12 cellular contexts compared by ENCODE assay signal in genomic region chr17:28500712-28501379, GRCh38. TPM values are rescaled to one million over a fixed set of nuclear protein-coding genes. Genes with fewer than 3 reads are reported as not detected.
A peak's percentile ranks its signal among the peaks of the same experiment; 100 is the strongest.
DNase-seq lines count a peak whose midpoint lies in the region; ATAC-seq, FAIRE-seq and TF ChIP-seq lines count a peak whose summit lies in the region.
"Had no signal": no experiment of that assay in that cellular context is flagged by ENCODE, and none has a peak within 500 bp of the region (broad histone marks: within the 10 kb centered on the region; RNA-seq: fewer than 3 reads in every experiment).

No MANE protein-coding gene starts in this region.

- H3K23me2 ChIP-seq in H1 (ENCODE audit: low read depth, low read length), result no peaks in the 10 kb centered on the region

- no peak for TF ChIP-seq RAD21 in H1 (IDR thresholded peaks at IDR 0.05 in 1 of 2, conservative IDR thresholded peaks at IDR 0.05 in 1 of 2; ENCODE audit: low read depth in 2 of 2, low read length in 2 of 2)

- WGBS in H1 (ENCODE audit: extremely low coverage in 1 of 2, insufficient coverage in 1 of 2, insufficient read length in 1 of 2, insufficient replicate concordance in 2 of 2, low coverage in 1 of 2, low lambda C conversion rate in 2 of 2, missing lambda C conversion rate in 1 of 2), 2 experiments, result 76% methylated on average over 13 of the region's 13 CpGs; no CpG with 5 or more reads in 1 of the 2 experiments
- 80% methylated on average over 12 of the region's 13 CpGs for WGBS in smooth muscle cell (ENCODE audit: low lambda C conversion rate)

- H3K36me3 ChIP-seq in GM06990 (ENCODE audit: control insufficient read depth, insufficient read depth, low read length), result no peaks in the 10 kb centered on the region
- H3K36me3 ChIP-seq in H1 (ENCODE audit: control insufficient read depth in 2 of 4, insufficient read depth in 4 of 4, low read length in 3 of 4), result no peaks in the 10 kb centered on the region
- no peaks in the 10 kb centered on the region for H3K36me3 ChIP-seq in smooth muscle cell (ENCODE audit: low read depth)
- H3K36me3 ChIP-seq: prostate gland had no signal

- H4K5ac ChIP-seq in H1 (ENCODE audit: insufficient read length, low read depth, low read length), result peak overlapping the region; percentile 15

- peak; percentile 84 for DNase-seq in GM06990 (ENCODE audit: extremely low read depth, insufficient read length)
- no peak for DNase-seq in H1 (ENCODE audit: low read depth in 1 of 2, low spot score in 2 of 2)
- DNase-seq in middle frontal gyrus (ENCODE audit: extremely low spot score, low spot score), result no peak
- no peak for DNase-seq in smooth muscle cell (lab: John Stamatoyannopoulos, UW; ENCODE audit: unreplicated experiment)
- DNase-seq in foreskin keratinocyte, result no peak
- DNase-seq: NCI-H345 had no signal

- no peak overlapping the region for H3K23ac ChIP-seq in H1 (ENCODE audit: insufficient read length)

- ATAC-seq in GM19035 (IDR thresholded peaks at IDR 0.05; ENCODE audit: unreplicated experiment) (peak; percentile 66), HG03280 (IDR thresholded peaks at IDR 0.05; ENCODE audit: unreplicated experiment) (peak; percentile 49), HG03439 (IDR thresholded peaks at IDR 0.05; ENCODE audit: unreplicated experiment) (no peak), foreskin keratinocyte (no peak)

- H3K9ac ChIP-seq in H1 (replicated peaks in 1 of 4; ENCODE audit: extremely low read depth in 1 of 4, low read depth in 3 of 4, low read length in 3 of 4) (no peak overlapping the region), smooth muscle cell (ENCODE audit: low read depth) (no peak overlapping the region)

- H3K14ac ChIP-seq in H1 (ENCODE audit: insufficient read length), result no peak overlapping the region

- H2BK5ac ChIP-seq in H1 (ENCODE audit: low read depth, low read length), result peak overlapping the region; percentile 35; the same call in 1 of the 2 replicates

- H2AFZ ChIP-seq in H1 (ENCODE audit: low read length), result no peak overlapping the region
- no peak overlapping the region for H2AFZ ChIP-seq in smooth muscle cell (ENCODE audit: low read depth)

- CTCF ChIA-PET in H1 (lab: Charles Lee; ENCODE audit: partially characterized antibody), result interaction anchor here (0.6 to 21.4 kb wide), 4 partner anchors 10 to 88 kb away, joined by 3 to 547 read pairs (median 12); no protein-coding TSS in a partner anchor

- no peak overlapping the region for H3K18ac ChIP-seq in H1 (ENCODE audit: extremely low read depth, low read length)

- no peak overlapping the region for H3K56ac ChIP-seq in H1 (replicated peaks; ENCODE audit: insufficient read length, low read depth, low read length)

- no peak overlapping the region; the same call in 1 of the 2 replicates for H2BK15ac ChIP-seq in H1 (ENCODE audit: low read length)

- H2AK5ac ChIP-seq in H1 (ENCODE audit: low read depth, low read length), result 0 out of 2 replicates have a peak overlapping the region, but pooled peaks have one; percentile 76

- H3K4me1 ChIP-seq in H1 (replicated peaks in 1 of 4; ENCODE audit: control insufficient read depth in 3 of 4, insufficient read depth in 4 of 4, low read length in 3 of 4) (peaks cover 0 to 34% (median 9%) of the 10 kb centered on the region in 4 experiments; a peak in 6 of 7 replicates), smooth muscle cell (ENCODE audit: low read depth) (no peaks in the 10 kb centered on the region), foreskin keratinocyte (peaks cover 9% of the 10 kb centered on the region)

- H4K91ac ChIP-seq in H1 (replicated peaks; ENCODE audit: insufficient read length, low read length), result peak overlapping the region; percentile 10

- FAIRE-seq in H1 (lab: Jason Lieb, UNC), result no peak

- TF ChIP-seq CTCF in GM06990 (IDR thresholded peaks at IDR 0.05; ENCODE audit: insufficient read depth, low read length, poor library complexity, severe bottlenecking) (no peak), H1 (IDR thresholded peaks at IDR 0.05; ENCODE audit: control extremely low read depth in 1 of 3, insufficient read depth in 1 of 3, low read depth in 1 of 3, low read length in 3 of 3) (no peak), smooth muscle cell (IDR thresholded peaks at IDR 0.05; ENCODE audit: borderline replicate concordance, insufficient read depth, poor library complexity, severe bottlenecking) (no peak), foreskin keratinocyte (conservative IDR thresholded peaks at IDR 0.05) (no peak)

- peak overlapping the region; percentile 90 for H2BK20ac ChIP-seq in H1 (ENCODE audit: low read length)

- H3K27me3 ChIP-seq in GM06990 (replicated peaks; ENCODE audit: control insufficient read depth, insufficient read depth, low read length), result no peaks in the 10 kb centered on the region
- H3K27me3 ChIP-seq in H1 (replicated peaks in 1 of 4; ENCODE audit: control insufficient read depth in 3 of 4, extremely low read depth in 1 of 4, insufficient read depth in 3 of 4, low read length in 3 of 4), result no peaks in the 10 kb centered on the region
- H3K27me3 ChIP-seq in smooth muscle cell (ENCODE audit: low read depth), result no peaks in the 10 kb centered on the region
- H3K27me3 ChIP-seq in foreskin keratinocyte, result peaks cover 8% of the 10 kb centered on the region

- H3K9me3 ChIP-seq in H1 (ENCODE audit: insufficient read depth in 2 of 2, low read depth in 1 of 2, low read length in 1 of 2), result no peaks in the 10 kb centered on the region
- H3K9me3 ChIP-seq in smooth muscle cell (replicated peaks; ENCODE audit: low read depth), result no peaks in the 10 kb centered on the region
- H3K9me3 ChIP-seq: prostate gland had no signal

- no peak overlapping the region for H2BK120ac ChIP-seq in H1 (replicated peaks; ENCODE audit: low read depth, low read length)

- TF ChIP-seq POLR2A in H1 (IDR thresholded peaks at IDR 0.05; ENCODE audit: control extremely low read depth in 1 of 2, low read depth in 2 of 2, low read length in 2 of 2), result no peak

- H3K4me3 ChIP-seq in GM06990 (replicated peaks; ENCODE audit: low read depth, low read length) (peak overlapping the region; percentile 44), H1 (ENCODE audit: extremely low read depth in 1 of 4, insufficient read depth in 2 of 4, low read depth in 3 of 4, low read length in 4 of 4) (no peak overlapping the region), smooth muscle cell (no peak overlapping the region)
- H3K4me3 ChIP-seq: prostate gland had no signal

- no peak for TF ChIP-seq EP300 in H1 (IDR thresholded peaks at IDR 0.05; ENCODE audit: borderline replicate concordance in 1 of 2, low read depth in 2 of 2, low read length in 2 of 2)

- H3K79me2 ChIP-seq in H1 (ENCODE audit: control insufficient read depth in 1 of 2, insufficient read depth in 2 of 2, low read length in 2 of 2) (no peaks in the 10 kb centered on the region), smooth muscle cell (ENCODE audit: low read depth) (no peaks in the 10 kb centered on the region)

- H3K27ac ChIP-seq in H1 (ENCODE audit: low read depth, low read length) (no peak overlapping the region), smooth muscle cell (ENCODE audit: low read depth) (no peak overlapping the region), foreskin keratinocyte (no peak overlapping the region)
- H3K27ac ChIP-seq: prostate gland had no signal

- POLR2A ChIA-PET in H1 (lab: Charles Lee; ENCODE audit: partially characterized antibody), result interaction anchor here (0.6 to 1.1 kb wide), 2 partner anchors 20 to 220 kb away, joined by 3 read pairs; no protein-coding TSS in a partner anchor

- peak overlapping the region; percentile 28; the same call in 1 of the 2 replicates for H4K8ac ChIP-seq in H1 (ENCODE audit: extremely low read depth, insufficient read depth, low read length)

- H3K79me1 ChIP-seq in H1 (ENCODE audit: low read depth, low read length), result no peaks in the 10 kb centered on the region

- H4K20me1 ChIP-seq in H1 (replicated peaks in 1 of 2; ENCODE audit: control insufficient read depth in 1 of 2, insufficient read depth in 2 of 2, low read length in 2 of 2) (no peaks in the 10 kb centered on the region), smooth muscle cell (ENCODE audit: low read depth) (no peaks in the 10 kb centered on the region)

- H2BK12ac ChIP-seq in H1 (ENCODE audit: low read depth, low read length), result peak overlapping the region; percentile 27; the same call in 1 of the 2 replicates

- H3K4me2 ChIP-seq in H1 (ENCODE audit: insufficient read depth in 1 of 2, low read depth in 2 of 2, low read length in 2 of 2) (no peak overlapping the region), smooth muscle cell (no peak overlapping the region)

- peak overlapping the region; percentile 60 for H3K4ac ChIP-seq in H1 (replicated peaks; ENCODE audit: insufficient read length, low read depth, low read length)

- no peaks in the 10 kb centered on the region for H3F3A ChIP-seq in smooth muscle cell (ENCODE audit: low read depth)

RNA-seq across cellular contexts. Expression of gene FOXN1, which starts 5.3 kb away (rescaled TPM):
- total RNA-seq in H1 (2021; fragmentation: NEBNext Ultra II Directional; extraction: Animal tissue kit (Norgen Biotek cat#: 25700)), result not detected in 2 replicates
- polyA plus RNA-seq in H1 (2011; rRNA removed) (not detected in 2 replicates), smooth muscle cell (not detected in 2 replicates), foreskin keratinocyte (0.07 and 0.18 TPM in 2 replicates)
- polyA plus RNA-seq in H1 (2011; cell fraction: cytosol; rRNA removed), result not detected
- not detected for polyA plus RNA-seq in H1 (2011; cell fraction: nucleus; rRNA removed)
- not detected in 4 replicates for polyA plus RNA-seq in H1 (2012, experiment 1 of 2)
- not detected for polyA plus RNA-seq in H1 (2012, experiment 2 of 2)
- polyA plus RNA-seq in H1 (2013, experiment 1 of 2), result not detected
- polyA plus RNA-seq in H1 (2013, experiment 2 of 2), result not detected
- polyA minus RNA-seq in H1 (2011; rRNA and poly(A)+ RNA removed), result not detected in 2 replicates
- polyA minus RNA-seq in H1 (2011; cell fraction: cytosol; rRNA and poly(A)+ RNA removed), result not detected
- not detected for polyA minus RNA-seq in H1 (2011; cell fraction: nucleus; rRNA and poly(A)+ RNA removed)
- total RNA-seq in smooth muscle cell (0.36 TPM in 1 of 2 replicates, not detected in the other), foreskin keratinocyte (0.07 and 0.28 TPM in 2 replicates)
- total RNA-seq: HT-29; T-helper 1 cell treated with Interleukin-12 subunit alpha and Interleukin-12 subunit beta and Interleukin-4 antibody, amounts not matched to agents 30 ng/mL and 1 ng/mL, for 36 hours had no signal

RNA-seq across cellular contexts. Expression of gene SLC13A2, which starts 27.4 kb away (rescaled TPM):
- total RNA-seq in H1 (2021; fragmentation: NEBNext Ultra II Directional; extraction: Animal tissue kit (Norgen Biotek cat#: 25700)), result not detected in 2 replicates
- not detected in 2 replicates for polyA plus RNA-seq in H1 (2011; rRNA removed)
- not detected for polyA plus RNA-seq in H1 (2011; cell fraction: cytosol; rRNA removed)
- not detected for polyA plus RNA-seq in H1 (2011; cell fraction: nucleus; rRNA removed)
- polyA plus RNA-seq in H1 (2012, experiment 1 of 2), result not detected in 4 replicates
- not detected for polyA plus RNA-seq in H1 (2012, experiment 2 of 2)
- polyA plus RNA-seq in H1 (2013, experiment 1 of 2), result not detected
- not detected for polyA plus RNA-seq in H1 (2013, experiment 2 of 2)
- polyA minus RNA-seq in H1 (2011; rRNA and poly(A)+ RNA removed), result not detected in 2 replicates
- polyA minus RNA-seq in H1 (2011; cell fraction: cytosol; rRNA and poly(A)+ RNA removed), result not detected
- not detected for polyA minus RNA-seq in H1 (2011; cell fraction: nucleus; rRNA and poly(A)+ RNA removed)
- not detected in 2 replicates for total RNA-seq in smooth muscle cell
- polyA plus RNA-seq in smooth muscle cell, result not detected in 2 replicates
- total RNA-seq in foreskin keratinocyte, result not detected in 2 replicates
- polyA plus RNA-seq in foreskin keratinocyte, result not detected in 2 replicates
- total RNA-seq: HT-29; T-helper 1 cell treated with Interleukin-12 subunit alpha and Interleukin-12 subunit beta and Interleukin-4 antibody, amounts not matched to agents 30 ng/mL and 1 ng/mL, for 36 hours had no signal

RNA-seq across cellular contexts. Expression of gene UNC119, which starts 51.6 kb away (rescaled TPM):
- 43.5 and 44.1 TPM in 2 replicates for total RNA-seq in H1 (2021; fragmentation: NEBNext Ultra II Directional; extraction: Animal tissue kit (Norgen Biotek cat#: 25700))
- polyA plus RNA-seq in H1 (2011; rRNA removed) (94.4 and 122 TPM in 2 replicates), smooth muscle cell (35.9 and 40.2 TPM in 2 replicates), foreskin keratinocyte (28.5 and 31.8 TPM in 2 replicates)
- polyA plus RNA-seq in H1 (2011; cell fraction: cytosol; rRNA removed), result 97.4 TPM
- polyA plus RNA-seq in H1 (2011; cell fraction: nucleus; rRNA removed), result 218 TPM
- polyA plus RNA-seq in H1 (2012, experiment 1 of 2), result 31.5 to 49.8 TPM (median 46.9 TPM) in 4 replicates
- 58.2 TPM for polyA plus RNA-seq in H1 (2012, experiment 2 of 2)
- polyA plus RNA-seq in H1 (2013, experiment 1 of 2), result 58.5 TPM
- 54.7 TPM for polyA plus RNA-seq in H1 (2013, experiment 2 of 2)
- polyA minus RNA-seq in H1 (2011; rRNA and poly(A)+ RNA removed), result 44.0 and 46.7 TPM in 2 replicates
- 36.4 TPM for polyA minus RNA-seq in H1 (2011; cell fraction: cytosol; rRNA and poly(A)+ RNA removed)
- 30.8 TPM for polyA minus RNA-seq in H1 (2011; cell fraction: nucleus; rRNA and poly(A)+ RNA removed)
- total RNA-seq in smooth muscle cell (46.9 and 48.3 TPM in 2 replicates), foreskin keratinocyte (22.9 and 24.1 TPM in 2 replicates)

Comparison
In these comparisons a context has a peak if more than half of its experiments do, and no peak if none do; other contexts are left out.
1. ATAC-seq: peak in GM19035 (single experiment) and HG03280 (single experiment); none in HG03439 (single experiment) and foreskin keratinocyte (single experiment).